ENCODE assay signal across 10 cellular contexts in genomic region chr11:5550440-5551095, GRCh38.
DNase-seq lines count a peak whose midpoint lies in the region; ATAC-seq and TF ChIP-seq lines count a peak whose summit lies in the region.
"Had no signal": no experiment of that assay in that cellular context is flagged by ENCODE, and none has a peak within 500 bp of the region (broad histone marks: within the 10 kb centered on the region; RNA-seq: fewer than 3 reads in every experiment).

No MANE protein-coding gene starts in this region.

- ATAC-seq in GM19463 (IDR thresholded peaks at IDR 0.05; ENCODE audit: unreplicated experiment), result peak; percentile 69
- peak; percentile 46 for ATAC-seq in HG03460 (IDR thresholded peaks at IDR 0.05; ENCODE audit: unreplicated experiment)
- ATAC-seq in stimulated activated naive CD8-positive, alpha-beta T cell treated with anti-CD3 and anti-CD28 coated beads, Interleukin-15, Interleukin-2, amounts not matched to agents 100 U/mL and 50 U/mL, for 24 hours, result no peak
- ATAC-seq: activated T-cell treated with anti-CD3 and anti-CD28 coated beads, Interleukin-2, amount 50 U/mL, for 72 hours had no signal

- H3K4me3 ChIP-seq in AG04449 (ENCODE audit: low read depth, low read length) (no peak overlapping the region), choroid plexus epithelial cell (ENCODE audit: low read depth, low read length) (no peak overlapping the region)
- H3K4me3 ChIP-seq: uterus had no signal

- no peak for TF ChIP-seq CTCF in AG04449 (IDR thresholded peaks at IDR 0.05; ENCODE audit: insufficient read depth, low read length, missing control alignments)
- TF ChIP-seq CTCF in choroid plexus epithelial cell (conservative IDR thresholded peaks at IDR 0.05; ENCODE audit: low read depth, low read length), result no peak

- DNase-seq in AG04449 (ENCODE audit: low read depth, low spot score), result peak; percentile 40
- peak; percentile 71 for DNase-seq in choroid plexus epithelial cell (ENCODE audit: low read depth)
- DNase-seq in stimulated activated naive CD8-positive, alpha-beta T cell treated with anti-CD3 and anti-CD28 coated beads, Interleukin-15, Interleukin-2, amounts not matched to agents 100 U/mL and 50 U/mL, for 24 hours, result no peak
- DNase-seq in NCI-H1694 treated with DMSO at 0.1 percent for 48 hours (lab: John Stamatoyannopoulos, UW), result no peak
- no peak for DNase-seq in activated CD4-positive, alpha-beta T cell treated with anti-CD3 and anti-CD28 coated beads for 4 hours
- DNase-seq in SIG-M5 (lab: John Stamatoyannopoulos, UW), result no peak
- DNase-seq: activated T-cell treated with anti-CD3 and anti-CD28 coated beads, Interleukin-2, amount 50 U/mL, for 72 hours; uterus had no signal

- CTCF ChIA-PET in AG04449 (lab: Yijun Ruan, JAX), result no interaction called here

- POLR2A ChIA-PET in AG04449 (lab: Yijun Ruan, JAX), result no interaction called here

Comparison
In these comparisons a context has a peak if more than half of its experiments do, and no peak if none do; other contexts are left out.
1. DNase-seq: peak in AG04449 (single experiment) and choroid plexus epithelial cell (single experiment); none in stimulated activated naive CD8-positive, alpha-beta T cell treated with anti-CD3 and anti-CD28 coated beads, Interleukin-15, Interleukin-2, amounts not matched to agents 100 U/mL and 50 U/mL, for 24 hours (single experiment), NCI-H1694 treated with DMSO at 0.1 percent for 48 hours (single experiment), activated CD4-positive, alpha-beta T cell treated with anti-CD3 and anti-CD28 coated beads for 4 hours (0 of 2) and SIG-M5 (single experiment).